Comparison of ENCODE assay signal across 28 cellular contexts in the genomic region with DNA sequence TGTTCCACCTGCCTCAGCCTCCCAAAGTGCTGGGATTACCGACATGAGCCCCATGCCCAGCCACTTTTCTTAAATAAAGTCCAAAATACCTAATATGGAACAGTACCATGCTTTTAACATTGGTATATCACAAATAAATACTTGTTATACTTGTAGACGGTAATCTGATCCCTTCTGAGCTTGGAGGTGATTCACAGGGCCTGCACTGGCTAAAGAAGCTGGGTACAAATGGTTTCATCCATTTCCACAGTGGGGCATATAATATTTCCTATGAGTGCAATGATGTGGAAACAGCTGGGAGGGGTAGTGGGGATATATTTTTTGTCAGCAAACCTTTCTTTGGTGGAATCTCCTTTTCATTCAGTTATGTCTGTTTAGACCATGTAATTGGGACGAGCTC. TPM values are rescaled to one million over a fixed set of nuclear protein-coding genes. Genes with fewer than 3 reads are reported as not detected.
"Had no signal": no experiment of that assay in that cellular context is flagged by ENCODE, and none has a peak within 500 bp of the region (broad histone marks: within the 10 kb centered on the region; RNA-seq: fewer than 3 reads in every experiment).

No MANE protein-coding gene starts in this region.

- H3K9me3 ChIP-seq: ascending aorta had no signal

- H3K27me3 ChIP-seq: ascending aorta, cardiac muscle cell had no signal

- H3K4me3 ChIP-seq: ascending aorta, cardiac muscle cell had no signal

- DNase-seq: activated B cell treated with CpG ODN at 0.5 μM for 24 hours; activated CD4-positive, alpha-beta memory T cell treated with anti-CD3 and anti-CD28 coated beads, Interleukin-2, amount 10 ng/mL, durations not matched to agents 7 days and 5 days; activated CD4-positive, alpha-beta T cell treated with anti-CD3 and anti-CD28 coated beads for 48 hours; activated CD4-positive, alpha-beta T cell treated with anti-CD3 and anti-CD28 coated beads, Interleukin-2, amount 10 ng/mL, durations not matched to agents 7 days and 5 days; activated CD4-positive, alpha-beta T cell treated with anti-CD3 and anti-CD28 coated beads, Interleukin-2, amount 50 U/mL, for 48 hours; activated CD4-positive, CD25-positive, alpha-beta regulatory T cell treated with anti-CD3 and anti-CD28 coated beads, Interleukin-2, amount 50 U/mL, for 72 hours; activated CD8-positive, alpha-beta memory T cell treated with anti-CD3 and anti-CD28 coated beads for 24 hours; activated CD8-positive, alpha-beta memory T cell treated with anti-CD3 and anti-CD28 coated beads, Interleukin-2, amount 10 ng/mL, durations not matched to agents 7 days and 5 days; activated CD8-positive, alpha-beta memory T cell treated with anti-CD3 and anti-CD28 coated beads, Interleukin-2, amount 50 U/mL, for 48 hours; activated CD8-positive, alpha-beta T cell treated with anti-CD3 and anti-CD28 coated beads, Interleukin-2, amount 10 ng/mL, durations not matched to agents 7 days and 5 days; activated effector memory CD4-positive, alpha-beta T cell treated with Interleukin-2 at 50 U/mL for 16 hours; activated gamma-delta T cell; activated naive CD4-positive, alpha-beta T cell treated with anti-CD3 and anti-CD28 coated beads, Interleukin-2, amount 10 ng/mL, durations not matched to agents 7 days and 5 days; activated naive CD4-positive, alpha-beta T cell treated with Interleukin-2 at 50 U/mL for 16 hours; activated naive CD8-positive, alpha-beta T cell treated with anti-CD3 and anti-CD28 coated beads, Interleukin-2, amount 10 ng/mL, durations not matched to agents 7 days and 5 days; activated naive CD8-positive, alpha-beta T cell treated with anti-CD3 and anti-CD28 coated beads, Interleukin-2, amount 50 U/mL, for 24 hours; activated T-cell treated with anti-CD3 and anti-CD28 coated beads, Interleukin-2, amount 50 U/mL, for 24 hours; activated T-cell treated with anti-CD3 and anti-CD28 coated beads, Interleukin-2, amount 50 U/mL, for 48 hours; amygdala; anterior cingulate cortex; caudate nucleus; cerebellar nuclear complex; T-helper 1 cell; T-helper 2 cell; T-helper 9 cell had no signal

- H3K4me1 ChIP-seq: ascending aorta had no signal

- ATAC-seq: activated CD8-positive, alpha-beta memory T cell treated with anti-CD3 and anti-CD28 coated beads, Interleukin-2, amount 10 ng/mL, durations not matched to agents 7 days and 5 days; activated CD8-positive, alpha-beta T cell treated with anti-CD3 and anti-CD28 coated beads, Interleukin-2, amount 10 ng/mL, durations not matched to agents 7 days and 5 days; activated naive CD8-positive, alpha-beta T cell treated with anti-CD3 and anti-CD28 coated beads, Interleukin-2, amount 50 U/mL, for 24 hours had no signal

- H3K27ac ChIP-seq: ascending aorta, VCaP had no signal

RNA-seq across cellular contexts. Expression of a gene that starts 35.8 kb away (rescaled TPM):
- total RNA-seq: ascending aorta had no signal
